In genomic region chr18:58671941-58672565, GRCh38 we compare ENCODE assay signal across 8 cellular contexts. TPM values are rescaled to one million over a fixed set of nuclear protein-coding genes. Genes with fewer than 3 reads are reported as not detected.
A peak's percentile ranks its signal among the peaks of the same experiment; 100 is the strongest.
DNase-seq lines count a peak whose midpoint lies in the region; ATAC-seq and TF ChIP-seq lines count a peak whose summit lies in the region.

No MANE protein-coding gene starts in this region.

- H3K4me1 ChIP-seq in PC-9 (replicated peaks; ENCODE audit: insufficient read depth) (peaks cover 55% of the 10 kb centered on the region), mesodermal cell (ENCODE audit: control insufficient read depth, insufficient read depth, low read length, poor library complexity, severe bottlenecking) (peaks cover 20% of the 10 kb centered on the region)
- peaks cover 39% of the 10 kb centered on the region for H3K4me1 ChIP-seq in effector memory CD4-positive, alpha-beta T cell (ENCODE audit: control insufficient read depth, insufficient read depth, low read length, poor library complexity, severe bottlenecking)

- no peaks in the 10 kb centered on the region for H3K9me2 ChIP-seq in PC-9 (ENCODE audit: insufficient read depth)

- POLR2A ChIA-PET in PC-9 (lab: Charles Lee; ENCODE audit: unreplicated experiment): interaction anchor here (0.6 to 0.7 kb wide), 4 partner anchors 19 to 129 kb away, joined by 3 to 31 read pairs (median 16); no protein-coding TSS in a partner anchor

- CTCF ChIA-PET in PC-9 (lab: Charles Lee): interaction anchor here (0.7 to 1.6 kb wide), 3 partner anchors 92 to 1637 kb away, joined by 4 to 9 read pairs (median 9); partner anchors contain the start of gene ONECUT2

- 0 out of 2 replicates have a peak, but pooled peaks cover 4% of the 10 kb centered on the region for H4K20me1 ChIP-seq in PC-9 (ENCODE audit: insufficient read depth)

- H2AFZ ChIP-seq in PC-9: peak overlapping the region; percentile 67

- ATAC-seq in HG02759 (IDR thresholded peaks at IDR 0.05; ENCODE audit: unreplicated experiment): peak; percentile 29

- BruUV-seq in PC-9 (replicated peaks; lab: Mats Ljungman, UMichigan): no TSS peak

- WGBS in mesodermal cell (ENCODE audit: insufficient coverage in 2 of 2), 2 experiments: 0% methylated on average over 7 to 9 of the region's 25 CpGs

- peaks cover 39% of the 10 kb centered on the region for H3F3A ChIP-seq in PC-9 (ENCODE audit: insufficient read depth, low read depth)

- intact Hi-C loops in PC-9 (cut with micrococcal nuclease; ENCODE audit: unreplicated experiment): loop anchor here (1.0 kb wide), 1 partner anchor 131 kb away; no protein-coding TSS in a partner anchor

- H3K9me3 ChIP-seq in PC-9 (ENCODE audit: insufficient read depth, low read depth): no peaks in the 10 kb centered on the region
- no peaks in the 10 kb centered on the region for H3K9me3 ChIP-seq in effector memory CD4-positive, alpha-beta T cell (ENCODE audit: control insufficient read depth, low read length)
- H3K9me3 ChIP-seq in mesodermal cell (ENCODE audit: control insufficient read depth, low read length): no peaks in the 10 kb centered on the region

- H3K4me3 ChIP-seq in PC-9 (peak overlapping the region; percentile 77), mesodermal cell (ENCODE audit: extremely low read depth, insufficient read depth, low read length, poor library complexity, severe bottlenecking) (peak overlapping the region; percentile 78)
- H3K4me3 ChIP-seq in effector memory CD4-positive, alpha-beta T cell (ENCODE audit: insufficient read depth, low read depth, low read length, poor library complexity, severe bottlenecking): peak overlapping the region; percentile 94

- H3K27ac ChIP-seq in PC-9 (peak overlapping the region; percentile 85), mesodermal cell (ENCODE audit: low read depth, low read length, severe bottlenecking) (peak overlapping the region; percentile 90)
- H3K27ac ChIP-seq in effector memory CD4-positive, alpha-beta T cell (ENCODE audit: insufficient read depth, low read length, poor library complexity, severe bottlenecking): peak overlapping the region; percentile 85

- peak overlapping the region; percentile 84 for H3K4me2 ChIP-seq in PC-9

- TF ChIP-seq CTCF in PC-9 (conservative IDR thresholded peaks at IDR 0.05): no peak

- no peaks in the 10 kb centered on the region for H3K27me3 ChIP-seq in PC-9 (ENCODE audit: insufficient read depth, low read depth)
- H3K27me3 ChIP-seq in effector memory CD4-positive, alpha-beta T cell (replicated peaks; ENCODE audit: control insufficient read depth, insufficient read depth, low read length, poor library complexity, severe bottlenecking): no peaks in the 10 kb centered on the region

- DNase-seq in NOMO-1 treated with DMSO at 0.1 percent for 48 hours (lab: John Stamatoyannopoulos, UW; ENCODE audit: unreplicated experiment): peak; percentile 10
- DNase-seq in NOMO-1 treated with dmso at 0.1 percent for 144 hours (lab: John Stamatoyannopoulos, UW; ENCODE audit: unreplicated experiment): no peak
- peak; percentile 8 to 51 for DNase-seq in PC-9
- DNase-seq in effector memory CD4-positive, alpha-beta T cell: no peak
- DNase-seq in ureter (ENCODE audit: low spot score): peak; percentile 54
- DNase-seq in GF-D8 (lab: John Stamatoyannopoulos, UW): no peak

- no peaks in the 10 kb centered on the region; the same call in 1 of the 2 replicates for H3K36me3 ChIP-seq in PC-9 (ENCODE audit: low read depth)
- no peaks in the 10 kb centered on the region for H3K36me3 ChIP-seq in effector memory CD4-positive, alpha-beta T cell (ENCODE audit: control insufficient read depth, insufficient read depth, low read length)
- H3K36me3 ChIP-seq in mesodermal cell (ENCODE audit: control insufficient read depth, insufficient read depth, low read length): peaks cover 20% of the 10 kb centered on the region

- peaks cover 51% of the 10 kb centered on the region for H3K79me2 ChIP-seq in PC-9 (ENCODE audit: low read depth)

RNA-seq across cellular contexts. Expression of gene MALT1, which starts 0.8 kb away (rescaled TPM):
- total RNA-seq in PC-9 (2021): 19.0 and 19.6 TPM in 2 replicates
- polyA plus RNA-seq in mesodermal cell (2013, experiment 1 of 2): 26.1 TPM
- 32.2 TPM for polyA plus RNA-seq in mesodermal cell (2013, experiment 2 of 2)
- 27.5 TPM for total RNA-seq in ureter

RNA-seq across cellular contexts. Expression of gene ALPK2, which starts 43.2 kb away (rescaled TPM):
- 0.10 and 0.28 TPM in 2 replicates for total RNA-seq in PC-9 (2021)
- 25.8 TPM for polyA plus RNA-seq in mesodermal cell (2013, experiment 1 of 2)
- polyA plus RNA-seq in mesodermal cell (2013, experiment 2 of 2): 28.0 TPM
- total RNA-seq in ureter: 0.16 TPM

Comparison
In these comparisons a context has a peak if more than half of its experiments do, and no peak if none do; other contexts are left out.
1. DNase-seq: peak in NOMO-1 treated with DMSO at 0.1 percent for 48 hours (single experiment), PC-9 (2 of 2) and ureter (single experiment); none in NOMO-1 treated with dmso at 0.1 percent for 144 hours (single experiment), effector memory CD4-positive, alpha-beta T cell (0 of 3) and GF-D8 (single experiment).
2. Peak in every context shown above with its lines, with median percentiles within 50 percentile points of each other: H3K27ac ChIP-seq and H3K4me3 ChIP-seq.